In genomic region chr6:31246051-31246495, GRCh38 we compare ENCODE assay signal across 1 cellular context.
A peak's percentile ranks its signal among the peaks of the same experiment; 100 is the strongest.
TF ChIP-seq lines count a peak whose summit lies in the region.

No MANE protein-coding gene starts in this region.

TF ChIP-seq in HepG2, 621 proteins besides CTCF, POLR2A, EP300 and RAD21 (continued from another document):
- 0 out of 2 replicates have a peak, but pooled peaks have one; percentile 56 for TF ChIP-seq TFE3 (CRISPR knock-in tag; IDR thresholded peaks at IDR 0.05)
- TF ChIP-seq FOXA3 (CRISPR knock-in tag; IDR thresholded peaks at IDR 0.05), result peak; percentile 50
- 0 out of 4 replicates have a peak, but pooled peaks of 1 of the 2 experiments have one; percentile 52 for TF ChIP-seq NR2F1 (CRISPR knock-in tag; IDR thresholded peaks at IDR 0.05)
- 0 out of 2 replicates have a peak, but pooled peaks have one; percentile 28 for TF ChIP-seq ERF (CRISPR knock-in tag; IDR thresholded peaks at IDR 0.05)
- TF ChIP-seq TFAP4 (IDR thresholded peaks at IDR 0.05; ENCODE audit: borderline replicate concordance, low read depth), result peak; percentile 87
- TF ChIP-seq FOSL2 (CRISPR knock-in tag; IDR thresholded peaks at IDR 0.05), result peak; percentile 95
- TF ChIP-seq NR2F6 (IDR thresholded peaks at IDR 0.05), result 0 out of 2 replicates have a peak, but pooled peaks have one; percentile 13
- no peak for TF ChIP-seq NR2F6 (CRISPR knock-in tag; IDR thresholded peaks at IDR 0.05)
- TF ChIP-seq BHLHE40 (IDR thresholded peaks at IDR 0.05; ENCODE audit: low read length), result 0 out of 2 replicates have a peak, but pooled peaks have one; percentile 6
- no peak for TF ChIP-seq ZNF737 (CRISPR knock-in tag; IDR thresholded peaks at IDR 0.05; ENCODE audit: borderline replicate concordance)
- peak; percentile 39; the same call in 1 of the 2 replicates for TF ChIP-seq ETV5 (CRISPR knock-in tag; IDR thresholded peaks at IDR 0.05; ENCODE audit: borderline replicate concordance)
- 0 out of 2 replicates have a peak, but pooled peaks have one; percentile 25 for TF ChIP-seq GATAD2A (CRISPR knock-in tag; IDR thresholded peaks at IDR 0.05)
- no peak for TF ChIP-seq CHCHD3 (CRISPR knock-in tag; IDR thresholded peaks at IDR 0.05)
- TF ChIP-seq RARA (CRISPR knock-in tag; IDR thresholded peaks at IDR 0.05), result peak; percentile 28; the same call in 1 of the 2 replicates
- TF ChIP-seq HOMEZ (CRISPR knock-in tag; IDR thresholded peaks at IDR 0.05; ENCODE audit: low read depth), result peak; percentile 39; the same call in 1 of the 2 replicates
- peak; percentile 36; the same call in 1 of the 2 replicates for TF ChIP-seq ELF3 (CRISPR knock-in tag; IDR thresholded peaks at IDR 0.05)
- peak; percentile 74 for TF ChIP-seq SAP130 (CRISPR knock-in tag; IDR thresholded peaks at IDR 0.05; ENCODE audit: low read depth)
- no peak for TF ChIP-seq ATRX (CRISPR knock-in tag; IDR thresholded peaks at IDR 0.05; ENCODE audit: borderline replicate concordance)
- no peak for TF ChIP-seq NCOA2 (CRISPR knock-in tag; IDR thresholded peaks at IDR 0.05)
- TF ChIP-seq YEATS2 (CRISPR knock-in tag; IDR thresholded peaks at IDR 0.05; ENCODE audit: borderline replicate concordance), result peak; percentile 53; the same call in 1 of the 2 replicates
- no peak for TF ChIP-seq TBX3 (IDR thresholded peaks at IDR 0.05; ENCODE audit: borderline replicate concordance)
TF ChIP-seq in HepG2: peak in this region for 16.
